In the genomic region with DNA sequence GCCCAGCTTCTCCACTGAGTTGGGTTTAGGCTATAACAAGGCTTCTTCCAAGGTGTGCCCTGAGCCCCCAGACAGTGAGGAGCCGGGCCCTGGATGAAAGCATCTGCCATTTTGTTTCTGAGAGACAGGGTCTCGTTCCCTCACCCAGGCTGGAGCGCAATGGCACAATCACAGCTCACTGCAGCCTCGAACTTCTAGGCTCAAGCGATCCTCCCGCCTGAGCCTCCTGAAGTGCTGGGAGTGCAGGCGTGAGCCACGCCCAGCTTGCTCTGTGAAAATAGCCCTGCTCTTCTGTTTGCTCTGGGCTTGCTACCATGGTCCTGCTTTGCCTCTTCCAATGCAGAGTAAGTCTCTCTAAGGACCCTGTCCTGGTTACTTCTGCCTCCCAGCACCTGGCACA, we compare ENCODE assay signal across 17 cellular contexts.
"Had no signal": no experiment of that assay in that cellular context is flagged by ENCODE, and none has a peak within 500 bp of the region (broad histone marks: within the 10 kb centered on the region; RNA-seq: fewer than 3 reads in every experiment).

No MANE protein-coding gene starts in this region.

- H3K27ac Mint-ChIP-seq: naive B cell had no signal

- H3K27me3 ChIP-seq: esophagus squamous epithelium, hepatocyte, sigmoid colon, stomach, transverse colon had no signal

- H3K4me1 ChIP-seq: sigmoid colon had no signal

- H3K4me3 ChIP-seq: esophagus squamous epithelium, hepatocyte, sigmoid colon, skin epidermis, stomach, thoracic aorta, transverse colon had no signal

- H3K79me2 ChIP-seq: hepatocyte had no signal

- H3K27ac ChIP-seq: esophagus squamous epithelium, hepatocyte, neutrophil, sigmoid colon, skin epidermis, stomach, thoracic aorta, transverse colon had no signal

- FAIRE-seq: colon had no signal

- H3K36me3 ChIP-seq: esophagus squamous epithelium, neutrophil, sigmoid colon, stomach, thoracic aorta, transverse colon had no signal

- H3K9me3 Mint-ChIP-seq: naive B cell had no signal

- H3K9me3 ChIP-seq: esophagus squamous epithelium, neutrophil, sigmoid colon, stomach, thoracic aorta, transverse colon had no signal

- H3K4me2 ChIP-seq: hepatocyte had no signal

- H3K36me3 Mint-ChIP-seq: naive B cell had no signal

- H3K4me3 Mint-ChIP-seq: naive B cell had no signal

- H3K27me3 Mint-ChIP-seq: naive B cell had no signal

- DNase-seq: dermis blood vessel endothelial cell; esophagus squamous epithelium; foreskin fibroblast; kidney glomerular epithelial cell; mesendoderm; naive B cell; sigmoid colon; stimulated activated CD4-positive, alpha-beta T cell treated with anti-CD3 and anti-CD28 coated beads, Interleukin-2, amount 100 ng/mL, for 24 hours; stimulated activated naive CD4-positive, alpha-beta T cell; stomach; substantia nigra; transverse colon had no signal

- H2AFZ ChIP-seq: hepatocyte had no signal
